ENCODE assay signal across 16 cellular contexts in genomic region chr1:1146026-1146425, GRCh38. TPM values are rescaled to one million over a fixed set of nuclear protein-coding genes. Genes with fewer than 3 reads are reported as not detected.
A peak's percentile ranks its signal among the peaks of the same experiment; 100 is the strongest.
DNase-seq lines count a peak whose midpoint lies in the region; ATAC-seq and TF ChIP-seq lines count a peak whose summit lies in the region.
"Had no signal": no experiment of that assay in that cellular context is flagged by ENCODE, and none has a peak within 500 bp of the region (broad histone marks: within the 10 kb centered on the region; RNA-seq: fewer than 3 reads in every experiment).

No MANE protein-coding gene starts in this region.

- TF ChIP-seq EP300 in stomach (IDR thresholded peaks at IDR 0.05), result no peak

- H3K36me3 ChIP-seq in CD8-positive, alpha-beta T cell (ENCODE audit: insufficient read depth, low read length), result no peaks in the 10 kb centered on the region
- H3K36me3 ChIP-seq in stomach, result no peaks in the 10 kb centered on the region
- no peaks in the 10 kb centered on the region for H3K36me3 ChIP-seq in heart right ventricle

- no peaks in the 10 kb centered on the region for H3K9me3 Mint-ChIP-seq in activated CD4-positive, alpha-beta T cell treated with anti-CD3 and anti-CD28 coated beads, Interleukin-2, amount 10 ng/mL, durations not matched to agents 24 days and 14 days
- H3K9me3 Mint-ChIP-seq in activated CD4-positive, alpha-beta T cell treated with anti-CD3 and anti-CD28 coated beads for 36 hours (ENCODE audit: low read depth), result no peaks in the 10 kb centered on the region
- no peaks in the 10 kb centered on the region for H3K9me3 Mint-ChIP-seq in CD8-positive, alpha-beta T cell
- H3K9me3 Mint-ChIP-seq in activated CD8-positive, alpha-beta T cell treated with anti-CD3 and anti-CD28 coated beads, Interleukin-2, amount 10 ng/mL, durations not matched to agents 7 days and 5 days (ENCODE audit: insufficient read depth), result no peaks in the 10 kb centered on the region

- intact Hi-C loops in activated CD4-positive, alpha-beta T cell treated with anti-CD3 and anti-CD28 coated beads, Interleukin-2, amount 10 ng/mL, durations not matched to agents 24 days and 14 days (cut with micrococcal nuclease), result no loop called here
- intact Hi-C loops in activated CD4-positive, alpha-beta T cell treated with anti-CD3 and anti-CD28 coated beads for 36 hours (cut with DNase I, micrococcal nuclease), result no loop called here
- intact Hi-C loops in CD8-positive, alpha-beta T cell (cut with DNase I, micrococcal nuclease), result no loop called here
- intact Hi-C loops in stomach (cut with DNase I; ENCODE audit: low total_unique reads) (no loop called here), heart right ventricle (cut with DNase I) (no loop called here)

- peaks cover 25% of the 10 kb centered on the region for H3K4me1 ChIP-seq in CD8-positive, alpha-beta T cell (ENCODE audit: insufficient read depth, low read length)
- H3K4me1 ChIP-seq in stomach, result peaks cover 28 to 64% (median 47%) of the 10 kb centered on the region in 4 donors
- H3K4me1 ChIP-seq in heart right ventricle, result peaks cover 0 to 8% (median 0%) of the 10 kb centered on the region in 9 donors

- H3K9me3 ChIP-seq in CD8-positive, alpha-beta T cell (ENCODE audit: low read length), result no peaks in the 10 kb centered on the region
- H3K9me3 ChIP-seq in stomach, result no peaks in the 10 kb centered on the region
- H3K9me3 ChIP-seq in heart right ventricle, result no peaks in the 10 kb centered on the region

- no peaks in the 10 kb centered on the region for H3K27me3 ChIP-seq in CD8-positive, alpha-beta T cell (ENCODE audit: insufficient read depth, low read length)
- H3K27me3 ChIP-seq in stomach (peaks cover 0 to 34% (median 0%) of the 10 kb centered on the region in 3 donors), heart right ventricle (peaks cover 0 to 39% (median 19%) of the 10 kb centered on the region in 7 donors)

- no peak for TF ChIP-seq POLR2A in stomach (IDR thresholded peaks at IDR 0.05)

- H3K4me3 ChIP-seq in CD8-positive, alpha-beta T cell (ENCODE audit: low read depth, low read length), result no peak overlapping the region
- no peak overlapping the region for H3K4me3 ChIP-seq in stomach
- no peak overlapping the region for H3K4me3 ChIP-seq in heart right ventricle
- H3K4me3 ChIP-seq: K562 had no signal

- POLR2A ChIA-PET in activated CD4-positive, alpha-beta T cell treated with anti-CD3 and anti-CD28 coated beads for 36 hours (lab: Charles Lee), result interaction anchor here (0.6 kb wide), 1 partner anchor 95 kb away, joined by 3 read pairs; no protein-coding TSS in a partner anchor
- POLR2A ChIA-PET in CD8-positive, alpha-beta T cell (lab: Charles Lee), result no interaction called here
- POLR2A ChIA-PET in activated CD8-positive, alpha-beta T cell treated with anti-CD3 and anti-CD28 coated beads, Interleukin-2, amount 10 ng/mL, durations not matched to agents 7 days and 5 days (lab: Charles Lee), result no interaction called here

- WGBS in stomach, 5 donors, result 84 to 89% (median 86%) methylated on average over 11 to 14 of the region's 14 CpGs
- WGBS in heart right ventricle, 2 donors, result 78 to 84% methylated on average over 14 of the region's 14 CpGs

- no peak overlapping the region for H3K4me3 Mint-ChIP-seq in activated CD4-positive, alpha-beta T cell treated with anti-CD3 and anti-CD28 coated beads, Interleukin-2, amount 10 ng/mL, durations not matched to agents 24 days and 14 days
- no peak overlapping the region for H3K4me3 Mint-ChIP-seq in activated CD4-positive, alpha-beta T cell treated with anti-CD3 and anti-CD28 coated beads for 36 hours
- no peak overlapping the region for H3K4me3 Mint-ChIP-seq in CD8-positive, alpha-beta T cell
- no peak overlapping the region for H3K4me3 Mint-ChIP-seq in activated CD8-positive, alpha-beta T cell treated with anti-CD3 and anti-CD28 coated beads, Interleukin-2, amount 10 ng/mL, durations not matched to agents 7 days and 5 days

- H3K4me1 Mint-ChIP-seq in activated CD4-positive, alpha-beta T cell treated with anti-CD3 and anti-CD28 coated beads, Interleukin-2, amount 10 ng/mL, durations not matched to agents 24 days and 14 days, result peaks cover 24% of the 10 kb centered on the region
- H3K4me1 Mint-ChIP-seq in activated CD4-positive, alpha-beta T cell treated with anti-CD3 and anti-CD28 coated beads for 36 hours, result peaks cover 18% of the 10 kb centered on the region
- peaks cover 10% of the 10 kb centered on the region for H3K4me1 Mint-ChIP-seq in CD8-positive, alpha-beta T cell (ENCODE audit: low read depth)
- H3K4me1 Mint-ChIP-seq in activated CD8-positive, alpha-beta T cell treated with anti-CD3 and anti-CD28 coated beads, Interleukin-2, amount 10 ng/mL, durations not matched to agents 7 days and 5 days (ENCODE audit: low read depth), result peaks cover 41% of the 10 kb centered on the region

- no peak overlapping the region for H3K27ac ChIP-seq in CD8-positive, alpha-beta T cell (ENCODE audit: low read depth, low read length)
- H3K27ac ChIP-seq in stomach (peak overlapping the region in 4 of 5 donors; percentile 86 to 97 (median 90)), heart right ventricle (no peak overlapping the region)

- no peaks in the 10 kb centered on the region for H3K27me3 Mint-ChIP-seq in activated CD4-positive, alpha-beta T cell treated with anti-CD3 and anti-CD28 coated beads, Interleukin-2, amount 10 ng/mL, durations not matched to agents 24 days and 14 days
- no peaks in the 10 kb centered on the region for H3K27me3 Mint-ChIP-seq in activated CD4-positive, alpha-beta T cell treated with anti-CD3 and anti-CD28 coated beads for 36 hours
- H3K27me3 Mint-ChIP-seq in CD8-positive, alpha-beta T cell (ENCODE audit: low read depth), result no peaks in the 10 kb centered on the region
- no peaks in the 10 kb centered on the region for H3K27me3 Mint-ChIP-seq in activated CD8-positive, alpha-beta T cell treated with anti-CD3 and anti-CD28 coated beads, Interleukin-2, amount 10 ng/mL, durations not matched to agents 7 days and 5 days (ENCODE audit: low read depth)

- peak overlapping the region; percentile 81 for H3K27ac Mint-ChIP-seq in activated CD4-positive, alpha-beta T cell treated with anti-CD3 and anti-CD28 coated beads, Interleukin-2, amount 10 ng/mL, durations not matched to agents 24 days and 14 days
- H3K27ac Mint-ChIP-seq in activated CD4-positive, alpha-beta T cell treated with anti-CD3 and anti-CD28 coated beads for 36 hours, result no peak overlapping the region
- peak overlapping the region; percentile 27 for H3K27ac Mint-ChIP-seq in CD8-positive, alpha-beta T cell
- peak overlapping the region; percentile 61 for H3K27ac Mint-ChIP-seq in activated CD8-positive, alpha-beta T cell treated with anti-CD3 and anti-CD28 coated beads, Interleukin-2, amount 10 ng/mL, durations not matched to agents 7 days and 5 days

- CTCF ChIA-PET in activated CD4-positive, alpha-beta T cell treated with anti-CD3 and anti-CD28 coated beads for 36 hours (lab: Charles Lee), result no interaction called here
- CTCF ChIA-PET in CD8-positive, alpha-beta T cell (lab: Charles Lee), result no interaction called here
- CTCF ChIA-PET in activated CD8-positive, alpha-beta T cell treated with anti-CD3 and anti-CD28 coated beads, Interleukin-2, amount 10 ng/mL, durations not matched to agents 7 days and 5 days (lab: Charles Lee), result interaction anchor here (0.7 kb wide), 1 partner anchor 16 kb away, joined by 3 read pairs; no protein-coding TSS in a partner anchor

- no peak for TF ChIP-seq CTCF in CD8-positive, alpha-beta T cell (IDR thresholded peaks at IDR 0.05)
- TF ChIP-seq CTCF in stomach (IDR thresholded peaks at IDR 0.05) (no peak), heart right ventricle (IDR thresholded peaks at IDR 0.05) (no peak)

- DNase-seq in activated CD4-positive, alpha-beta T cell treated with anti-CD3 and anti-CD28 coated beads, Interleukin-2, amount 10 ng/mL, durations not matched to agents 24 days and 14 days, result no peak
- no peak for DNase-seq in activated CD4-positive, alpha-beta T cell treated with anti-CD3 and anti-CD28 coated beads for 36 hours
- no peak for DNase-seq in CD8-positive, alpha-beta T cell
- DNase-seq in activated CD8-positive, alpha-beta T cell treated with anti-CD3 and anti-CD28 coated beads, Interleukin-2, amount 10 ng/mL, durations not matched to agents 7 days and 5 days, result no peak
- DNase-seq in stomach (no peak), heart right ventricle (no peak), nucleus accumbens (lab: John Stamatoyannopoulos, UW) (no peak), globus pallidus (ENCODE audit: low spot score) (no peak)
- DNase-seq: NCI-H1105 treated with DMSO at 0.1 percent for 48 hours, NCI-H1694, NCI-H510A treated with DMSO at 0.1 percent for 48 hours, NCI-H774, OCI-M1, SHP77 had no signal

- ATAC-seq in activated CD4-positive, alpha-beta T cell treated with anti-CD3 and anti-CD28 coated beads for 36 hours, result no peak
- no peak for ATAC-seq in CD8-positive, alpha-beta T cell
- ATAC-seq in activated CD8-positive, alpha-beta T cell treated with anti-CD3 and anti-CD28 coated beads, Interleukin-2, amount 10 ng/mL, durations not matched to agents 7 days and 5 days, result no peak
- ATAC-seq in heart right ventricle, result no peak
- ATAC-seq: K562 had no signal

- H3K36me3 Mint-ChIP-seq in activated CD4-positive, alpha-beta T cell treated with anti-CD3 and anti-CD28 coated beads, Interleukin-2, amount 10 ng/mL, durations not matched to agents 24 days and 14 days (ENCODE audit: low read depth), result no peaks in the 10 kb centered on the region
- no peaks in the 10 kb centered on the region for H3K36me3 Mint-ChIP-seq in activated CD4-positive, alpha-beta T cell treated with anti-CD3 and anti-CD28 coated beads for 36 hours (ENCODE audit: low read depth)
- no peaks in the 10 kb centered on the region for H3K36me3 Mint-ChIP-seq in CD8-positive, alpha-beta T cell
- no peaks in the 10 kb centered on the region for H3K36me3 Mint-ChIP-seq in activated CD8-positive, alpha-beta T cell treated with anti-CD3 and anti-CD28 coated beads, Interleukin-2, amount 10 ng/mL, durations not matched to agents 7 days and 5 days (ENCODE audit: low read depth)

RNA-seq across cellular contexts. Expression of gene TTLL10, which starts 27.7 kb away (rescaled TPM):
- total RNA-seq in activated CD4-positive, alpha-beta T cell treated with anti-CD3 and anti-CD28 coated beads, Interleukin-2, amount 10 ng/mL, durations not matched to agents 24 days and 14 days, result not detected in 2 replicates
- not detected for total RNA-seq in activated CD4-positive, alpha-beta T cell treated with anti-CD3 and anti-CD28 coated beads for 36 hours
- not detected for total RNA-seq in CD8-positive, alpha-beta T cell
- total RNA-seq in activated CD8-positive, alpha-beta T cell treated with anti-CD3 and anti-CD28 coated beads, Interleukin-2, amount 10 ng/mL, durations not matched to agents 7 days and 5 days, result under 1 TPM; 0.63 to 0.90 TPM
- 1 to 10 TPM in 1 of 5 donors, not detected in 4; 6.4 TPM for total RNA-seq in stomach
- under 1 TPM in 2 of 3 donors, not detected in 1; 0.13 to 0.46 TPM for polyA plus RNA-seq in stomach
- total RNA-seq in heart right ventricle, result under 1 TPM in 7 of 10 donors, not detected in 3; 0.11 to 0.53 (median 0.26) TPM
- under 1 TPM; 0.09 to 0.29 TPM for polyA plus RNA-seq in heart right ventricle
- total RNA-seq: K562 had no signal
- polyA plus RNA-seq: BJ, K562 had no signal

RNA-seq across cellular contexts. Expression of gene C1orf159, which starts 30.1 kb away (rescaled TPM):
- total RNA-seq in activated CD4-positive, alpha-beta T cell treated with anti-CD3 and anti-CD28 coated beads, Interleukin-2, amount 10 ng/mL, durations not matched to agents 24 days and 14 days, result 24.5 and 28.0 TPM in 2 replicates
- total RNA-seq in activated CD4-positive, alpha-beta T cell treated with anti-CD3 and anti-CD28 coated beads for 36 hours, result 10 to 100 TPM; 11.3 to 13.5 TPM
- total RNA-seq in CD8-positive, alpha-beta T cell, result 10 to 100 TPM; 14.3 to 17.6 TPM
- total RNA-seq in activated CD8-positive, alpha-beta T cell treated with anti-CD3 and anti-CD28 coated beads, Interleukin-2, amount 10 ng/mL, durations not matched to agents 7 days and 5 days, result 10 to 100 TPM; 24.5 to 26.8 TPM
- total RNA-seq in stomach (10 to 100 TPM; 15.8 to 67.0 (median 33.8) TPM), heart right ventricle (1 to 10 TPM; 2.9 to 6.0 (median 3.5) TPM)
- polyA plus RNA-seq in stomach (10 to 100 TPM; 10.2 to 17.1 (median 12.8) TPM), heart right ventricle (10 to 100 TPM in 1 of 2 donors, 1 to 10 TPM in 1; 7.1 to 14.0 TPM)

Comparison
In these comparisons a context has a peak if more than half of its experiments do, and no peak if none do; other contexts are left out.
1. H3K27ac ChIP-seq: peak in stomach (4 of 5); none in CD8-positive, alpha-beta T cell (single experiment) and heart right ventricle (0 of 10).